Comparison of ENCODE assay signal across 8 cellular contexts in the genomic region with DNA sequence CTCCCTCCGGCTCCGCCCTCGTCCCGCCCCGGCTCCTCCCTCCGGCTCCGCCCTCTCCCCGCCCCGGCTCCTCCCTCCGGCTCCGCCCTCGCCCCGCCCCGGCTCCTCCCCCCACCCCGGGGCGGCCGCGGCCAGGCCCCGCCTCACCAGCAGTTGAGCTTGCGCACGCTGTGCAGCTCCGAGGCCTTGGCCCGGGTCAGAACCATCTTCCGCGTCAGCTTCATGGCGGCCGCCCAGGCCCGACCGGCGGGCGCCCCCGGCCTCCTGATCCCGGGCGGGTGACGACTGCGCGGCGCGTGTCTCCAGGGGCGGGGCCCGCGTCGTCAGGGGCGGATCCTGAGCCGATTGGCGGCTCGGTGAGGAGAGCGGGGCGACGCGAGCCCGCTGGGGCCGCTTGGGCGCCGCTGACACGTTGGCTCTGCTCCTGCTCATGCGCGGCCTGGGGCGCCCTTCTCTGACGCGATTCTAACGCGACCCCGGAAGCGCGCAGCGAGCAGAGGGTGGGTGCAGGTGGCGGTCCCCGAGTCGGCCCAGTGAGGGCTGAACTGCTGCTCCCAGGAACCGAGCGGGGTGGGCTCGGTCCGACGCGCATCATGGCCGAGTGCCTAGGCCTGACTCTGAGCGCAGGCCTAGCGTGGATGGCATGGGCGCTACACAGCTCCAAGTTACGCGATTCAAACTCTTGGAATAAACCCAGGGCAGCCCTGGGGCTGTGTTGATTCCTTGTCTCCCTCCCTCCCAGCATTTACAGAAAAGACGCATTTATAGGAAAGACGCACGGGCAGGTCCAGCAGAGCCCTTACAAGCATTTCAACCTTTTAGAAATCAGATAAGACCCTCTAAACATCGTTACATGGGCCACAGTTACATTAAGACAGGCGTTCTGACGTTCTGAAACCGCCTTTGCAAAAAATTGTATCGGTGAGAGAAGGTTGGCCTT. TPM values are rescaled to one million over a fixed set of nuclear protein-coding genes. Genes with fewer than 3 reads are reported as not detected.
DNase-seq lines count a peak whose midpoint lies in the region; ATAC-seq and TF ChIP-seq lines count a peak whose summit lies in the region.

A gene (minus strand): TSS at position 420 of the 940 bp plus-strand sequence. CDS start 196 bp downstream, at position 224.

- H3K36me3 ChIP-seq in right atrium auricular region: peaks cover 15% of the 10 kb centered on the region
- H3K36me3 ChIP-seq in psoas muscle (ENCODE audit: insufficient read depth in 1 of 2, low read depth in 1 of 2): peaks cover 0 to 17% of the 10 kb centered on the region in 2 donors
- H3K36me3 ChIP-seq in urinary bladder (ENCODE audit: insufficient read depth): peaks cover 2% of the 10 kb centered on the region

- ATAC-seq in GM18505 (IDR thresholded peaks at IDR 0.05; ENCODE audit: unreplicated experiment) (peak; percentile 90), HG02970 (IDR thresholded peaks at IDR 0.05; ENCODE audit: low FRiP score, unreplicated experiment) (peak; percentile 91), psoas muscle (peak; percentile 93 to 96 (median 95))

- intact Hi-C loops in psoas muscle (cut with DNase I): loop anchor here (5.0 to 10.0 kb wide), 5 partner anchors 37 to 1646 kb away; a partner anchor contains a TSS

- DNase-seq in NCI-H187 treated with DMSO at 0.1 percent for 48 hours (lab: John Stamatoyannopoulos, UW): peak; percentile 76
- peak; percentile 90 to 97 (median 92) for DNase-seq in T-helper 2 cell
- DNase-seq in right atrium auricular region (ENCODE audit: low spot score): peak; percentile 94
- peak; percentile 96 to 98 for DNase-seq in psoas muscle

- H3K9me3 ChIP-seq in right atrium auricular region: no peaks in the 10 kb centered on the region
- no peaks in the 10 kb centered on the region for H3K9me3 ChIP-seq in psoas muscle

- TF ChIP-seq CTCF in right atrium auricular region (IDR thresholded peaks at IDR 0.05) (peak in 1 of 2 donors; percentile 14), psoas muscle (IDR thresholded peaks at IDR 0.05) (no peak)

- H3K27me3 ChIP-seq in right atrium auricular region (no peaks in the 10 kb centered on the region), psoas muscle (ENCODE audit: insufficient read depth in 3 of 3, low read length in 2 of 3) (no peaks in the 10 kb centered on the region)

- H3K4me1 ChIP-seq in right atrium auricular region (peaks cover 0 to 18% of the 10 kb centered on the region in 2 donors), psoas muscle (peaks cover 14% of the 10 kb centered on the region), urinary bladder (ENCODE audit: insufficient read depth) (no peaks in the 10 kb centered on the region)

- H3K27ac ChIP-seq in angular gyrus (ENCODE audit: low read depth, low read length): peak within 1 kb of the TSS; percentile 98
- H3K27ac ChIP-seq in right atrium auricular region: peak within 1 kb of the TSS; percentile 95 to 99
- peak within 1 kb of the TSS; percentile 98 for H3K27ac ChIP-seq in psoas muscle
- peak within 1 kb of the TSS; percentile 94 for H3K27ac ChIP-seq in urinary bladder (ENCODE audit: low read depth)

- WGBS in psoas muscle, 3 donors: 1% methylated on average over 58 to 89 of the region's 90 CpGs
- WGBS in urinary bladder: 1% methylated on average over 87 of the region's 90 CpGs

- peak; percentile 95 for TF ChIP-seq POLR2A in GM18505 (IDR thresholded peaks at IDR 0.05; ENCODE audit: borderline replicate concordance, extremely low read depth, insufficient read depth, insufficient read length)

- H3K4me3 ChIP-seq in right atrium auricular region (peak within 1 kb of the TSS; percentile 85 to 93), psoas muscle (peak within 1 kb of the TSS; percentile 99), urinary bladder (ENCODE audit: low read depth, low read length) (peak within 1 kb of the TSS; percentile 59)

RNA-seq across cellular contexts. Expression of the gene that starts here (rescaled TPM):
- total RNA-seq in right atrium auricular region (10 to 100 TPM; 21.4 to 23.2 TPM), psoas muscle (10 to 100 TPM in 2 of 4 donors, 1 to 10 TPM in 2; 8.3 to 10.5 (median 9.7) TPM), urinary bladder (10.1 TPM)
- polyA plus RNA-seq in psoas muscle (10 to 100 TPM in 2 of 3 donors, 1 to 10 TPM in 1; 9.9 to 13.7 (median 10.1) TPM), urinary bladder (43.7 TPM)

Comparison
In these comparisons a context has a peak if more than half of its experiments do, and no peak if none do; other contexts are left out.
1. Peak in every context shown above with its lines: DNase-seq, ATAC-seq, H3K4me3 ChIP-seq and H3K27ac ChIP-seq.